Comparison of ENCODE assay signal across 32 cellular contexts in genomic region chr16:77820340-77820739, GRCh38. TPM values are rescaled to one million over a fixed set of nuclear protein-coding genes. Genes with fewer than 3 reads are reported as not detected.
"Had no signal": no experiment of that assay in that cellular context is flagged by ENCODE, and none has a peak within 500 bp of the region (broad histone marks: within the 10 kb centered on the region; RNA-seq: fewer than 3 reads in every experiment).

No MANE protein-coding gene starts in this region.

- H3K9me3 Mint-ChIP-seq: activated CD4-positive, alpha-beta memory T cell treated with anti-CD3 and anti-CD28 coated beads, Interleukin-2, amount 10 ng/mL, durations not matched to agents 7 days and 5 days; activated CD4-positive, alpha-beta T cell treated with anti-CD3 and anti-CD28 coated beads, Interleukin-2, amount 10 ng/mL, durations not matched to agents 7 days and 5 days; activated naive CD4-positive, alpha-beta T cell treated with anti-CD3 and anti-CD28 coated beads, Interleukin-2, amount 10 ng/mL, durations not matched to agents 7 days and 5 days; activated naive CD4-positive, alpha-beta T cell treated with anti-CD3 and anti-CD28 coated beads, Interleukin-2, amount 50 U/mL, for 72 hours; activated naive CD8-positive, alpha-beta T cell treated with anti-CD3 and anti-CD28 coated beads, Interleukin-2, amount 10 ng/mL, durations not matched to agents 7 days and 5 days; activated T-cell treated with anti-CD3 and anti-CD28 coated beads, Interleukin-2, amount 50 U/mL, for 24 hours; activated T-cell treated with anti-CD3 and anti-CD28 coated beads, Interleukin-2, amount 50 U/mL, for 72 hours; brain; T-helper 2 cell treated with Interferon-gamma antibody and Interleukin-4, amounts not matched to agents 5 μg/mL and 100 μg/mL, for 36 hours had no signal

- H3K4me3 Mint-ChIP-seq: activated CD4-positive, alpha-beta memory T cell treated with anti-CD3 and anti-CD28 coated beads, Interleukin-2, amount 10 ng/mL, durations not matched to agents 7 days and 5 days; activated CD4-positive, alpha-beta T cell treated with anti-CD3 and anti-CD28 coated beads, Interleukin-2, amount 10 ng/mL, durations not matched to agents 7 days and 5 days; activated naive CD4-positive, alpha-beta T cell treated with anti-CD3 and anti-CD28 coated beads, Interleukin-2, amount 10 ng/mL, durations not matched to agents 7 days and 5 days; activated naive CD8-positive, alpha-beta T cell treated with anti-CD3 and anti-CD28 coated beads, Interleukin-2, amount 10 ng/mL, durations not matched to agents 7 days and 5 days; activated T-cell treated with anti-CD3 and anti-CD28 coated beads, Interleukin-2, amount 50 U/mL, for 24 hours; activated T-cell treated with anti-CD3 and anti-CD28 coated beads, Interleukin-2, amount 50 U/mL, for 72 hours; T-helper 17 cell; T-helper 2 cell treated with Interferon-gamma antibody and Interleukin-4, amounts not matched to agents 5 μg/mL and 100 μg/mL, for 36 hours had no signal

- H3K27ac ChIP-seq: ascending aorta, breast epithelium, cardiac muscle cell, colonic mucosa, esophagus muscularis mucosa, foreskin keratinocyte, gastrocnemius medialis, heart left ventricle had no signal

- H3K4me1 Mint-ChIP-seq: activated CD4-positive, alpha-beta memory T cell treated with anti-CD3 and anti-CD28 coated beads, Interleukin-2, amount 10 ng/mL, durations not matched to agents 7 days and 5 days; activated CD4-positive, alpha-beta T cell treated with anti-CD3 and anti-CD28 coated beads, Interleukin-2, amount 10 ng/mL, durations not matched to agents 7 days and 5 days; activated naive CD4-positive, alpha-beta T cell treated with anti-CD3 and anti-CD28 coated beads, Interleukin-2, amount 10 ng/mL, durations not matched to agents 7 days and 5 days; activated naive CD8-positive, alpha-beta T cell treated with anti-CD3 and anti-CD28 coated beads, Interleukin-2, amount 10 ng/mL, durations not matched to agents 7 days and 5 days; T-helper 17 cell had no signal

- H3K9me3 ChIP-seq: ascending aorta, breast epithelium, colonic mucosa, esophagus muscularis mucosa, gastrocnemius medialis, heart left ventricle had no signal

- H3K36me3 ChIP-seq: breast epithelium, cardiac muscle cell, colonic mucosa, esophagus muscularis mucosa, gastrocnemius medialis had no signal

- ATAC-seq: activated naive CD4-positive, alpha-beta T cell treated with anti-CD3 and anti-CD28 coated beads, Interleukin-2, amount 50 U/mL, for 72 hours; activated T-cell treated with anti-CD3 and anti-CD28 coated beads, Interleukin-2, amount 50 U/mL, for 72 hours; foreskin keratinocyte; gastrocnemius medialis; heart left ventricle; T-helper 17 cell had no signal

- H3K27me3 ChIP-seq: ascending aorta, cardiac muscle cell, colonic mucosa, gastrocnemius medialis, heart left ventricle had no signal

- H3K27ac Mint-ChIP-seq: activated CD4-positive, alpha-beta memory T cell treated with anti-CD3 and anti-CD28 coated beads, Interleukin-2, amount 10 ng/mL, durations not matched to agents 7 days and 5 days; activated CD4-positive, alpha-beta T cell treated with anti-CD3 and anti-CD28 coated beads, Interleukin-2, amount 10 ng/mL, durations not matched to agents 7 days and 5 days; activated naive CD4-positive, alpha-beta T cell treated with anti-CD3 and anti-CD28 coated beads, Interleukin-2, amount 10 ng/mL, durations not matched to agents 7 days and 5 days; activated naive CD4-positive, alpha-beta T cell treated with anti-CD3 and anti-CD28 coated beads, Interleukin-2, amount 50 U/mL, for 72 hours; activated naive CD8-positive, alpha-beta T cell treated with anti-CD3 and anti-CD28 coated beads, Interleukin-2, amount 10 ng/mL, durations not matched to agents 7 days and 5 days; activated T-cell treated with anti-CD3 and anti-CD28 coated beads, Interleukin-2, amount 50 U/mL, for 24 hours; activated T-cell treated with anti-CD3 and anti-CD28 coated beads, Interleukin-2, amount 50 U/mL, for 72 hours; T-helper 17 cell; T-helper 2 cell treated with Interferon-gamma antibody and Interleukin-4, amounts not matched to agents 5 μg/mL and 100 μg/mL, for 36 hours had no signal

- H3K27me3 Mint-ChIP-seq: activated naive CD8-positive, alpha-beta T cell treated with anti-CD3 and anti-CD28 coated beads, Interleukin-2, amount 10 ng/mL, durations not matched to agents 7 days and 5 days had no signal

- DNase-seq: activated CD4-positive, alpha-beta memory T cell treated with anti-CD3 and anti-CD28 coated beads, Interleukin-2, amount 10 ng/mL, durations not matched to agents 7 days and 5 days; activated CD4-positive, alpha-beta T cell treated with anti-CD3 and anti-CD28 coated beads for 1 hour; activated CD4-positive, alpha-beta T cell treated with anti-CD3 and anti-CD28 coated beads for 4 hours; activated CD4-positive, alpha-beta T cell treated with anti-CD3 and anti-CD28 coated beads, Interleukin-2, amount 10 ng/mL, durations not matched to agents 7 days and 5 days; activated CD4-positive, alpha-beta T cell treated with anti-CD3 and anti-CD28 coated beads, Interleukin-2, amount 50 U/mL, for 4 hours; activated CD8-positive, alpha-beta memory T cell treated with anti-CD3 and anti-CD28 coated beads, Interleukin-2, amount 50 U/mL, for 48 hours; activated gamma-delta T cell; activated naive CD4-positive, alpha-beta T cell; activated naive CD4-positive, alpha-beta T cell treated with anti-CD3 and anti-CD28 coated beads, Interleukin-2, amount 10 ng/mL, durations not matched to agents 7 days and 5 days; activated naive CD8-positive, alpha-beta T cell treated with anti-CD3 and anti-CD28 coated beads, Interleukin-2, amount 10 ng/mL, durations not matched to agents 7 days and 5 days; activated T-cell treated with anti-CD3 and anti-CD28 coated beads for 4 hours; activated T-cell treated with anti-CD3 and anti-CD28 coated beads, Interleukin-2, amount 50 U/mL, for 24 hours; activated T-cell treated with anti-CD3 and anti-CD28 coated beads, Interleukin-2, amount 50 U/mL, for 72 hours; central memory CD4-positive, alpha-beta T cell; cerebellar nuclear complex; colonic mucosa; effector memory CD4-positive, alpha-beta T cell; erythroblast; foreskin keratinocyte; gastrocnemius medialis; glutamatergic neuron; heart left ventricle; T-helper 1 cell; T-helper 17 cell; T1000 had no signal

- H3K4me1 ChIP-seq: breast epithelium, colonic mucosa, foreskin keratinocyte, gastrocnemius medialis had no signal

- H3K36me3 Mint-ChIP-seq: activated naive CD4-positive, alpha-beta T cell treated with anti-CD3 and anti-CD28 coated beads, Interleukin-2, amount 10 ng/mL, durations not matched to agents 7 days and 5 days; activated naive CD4-positive, alpha-beta T cell treated with anti-CD3 and anti-CD28 coated beads, Interleukin-2, amount 50 U/mL, for 72 hours; activated naive CD8-positive, alpha-beta T cell treated with anti-CD3 and anti-CD28 coated beads, Interleukin-2, amount 10 ng/mL, durations not matched to agents 7 days and 5 days had no signal

- H3K4me3 ChIP-seq: ascending aorta, breast epithelium, cardiac muscle cell, colonic mucosa, esophagus muscularis mucosa, gastrocnemius medialis, heart left ventricle had no signal

RNA-seq across cellular contexts. Expression of gene VAT1L, which starts 32.0 kb away (rescaled TPM):
- total RNA-seq: activated CD4-positive, alpha-beta T cell treated with anti-CD3 and anti-CD28 coated beads, Interleukin-2, amount 10 ng/mL, durations not matched to agents 7 days and 5 days; activated naive CD4-positive, alpha-beta T cell treated with anti-CD3 and anti-CD28 coated beads, Interleukin-2, amount 50 U/mL, for 72 hours; activated naive CD8-positive, alpha-beta T cell treated with anti-CD3 and anti-CD28 coated beads, Interleukin-2, amount 10 ng/mL, durations not matched to agents 7 days and 5 days; foreskin keratinocyte; T-helper 17 cell had no signal
- polyA plus RNA-seq: foreskin keratinocyte had no signal
